In genomic region chr7:27961255-27961654, GRCh38 we compare ENCODE assay signal across 1 cellular context.
TF ChIP-seq lines count a peak whose summit lies in the region.

No MANE protein-coding gene starts in this region.

TF ChIP-seq in SK-N-SH, 30 proteins besides CTCF, POLR2A, EP300 and RAD21 (continued from another document):
- TF ChIP-seq REST (IDR thresholded peaks at IDR 0.05; ENCODE audit: low read depth, low read length) (no peak), IRF3 (IDR thresholded peaks at IDR 0.05; ENCODE audit: low read depth, low read length) (no peak), MXI1 (IDR thresholded peaks at IDR 0.05; ENCODE audit: low read depth, low read length) (no peak), TCF12 (IDR thresholded peaks at IDR 0.05) (peak; percentile 39; the same call in 1 of the 2 replicates), TAF1 (IDR thresholded peaks at IDR 0.05; ENCODE audit: borderline replicate concordance, low read depth, low read length) (no peak), RXRA (IDR thresholded peaks at IDR 0.05; ENCODE audit: borderline replicate concordance, low read depth) (no peak), RFX5 (IDR thresholded peaks at IDR 0.05; ENCODE audit: low read length) (no peak), FOSL2 (IDR thresholded peaks at IDR 0.05; ENCODE audit: borderline replicate concordance, low read depth) (peak; percentile 48; the same call in 1 of the 2 replicates), RCOR1 (IDR thresholded peaks at IDR 0.05; ENCODE audit: low read length) (no peak)
